Comparison of ENCODE assay signal across 8 cellular contexts in the genomic region with DNA sequence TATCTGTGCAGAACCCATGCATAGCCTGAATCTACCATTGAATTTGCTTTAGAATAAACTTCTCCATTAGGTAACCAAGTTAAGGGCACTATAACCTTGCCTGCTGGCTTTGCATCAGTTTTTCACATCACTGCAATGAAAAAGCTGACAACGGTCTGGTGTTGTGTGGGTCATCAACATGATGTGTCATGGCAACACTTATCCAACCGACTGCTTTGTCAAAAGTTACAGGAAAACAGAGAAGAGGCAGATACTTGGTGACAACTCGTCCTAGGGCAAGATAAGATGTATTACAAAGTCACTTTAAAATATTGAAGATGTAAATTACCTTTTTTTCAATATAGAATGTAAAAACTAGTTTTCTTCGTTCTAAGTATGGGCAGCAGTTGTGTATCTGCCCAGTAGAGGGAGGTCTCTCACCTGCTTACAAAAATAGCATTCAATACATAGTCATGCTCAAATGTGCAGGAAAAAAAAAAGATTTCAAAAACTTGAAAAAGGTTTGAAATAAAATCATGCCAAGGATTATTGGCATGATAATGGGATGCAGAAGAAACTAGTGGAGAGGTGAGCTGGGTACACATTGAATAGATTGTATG.
DNase-seq lines count a peak whose midpoint lies in the region; ATAC-seq and TF ChIP-seq lines count a peak whose summit lies in the region.

No MANE protein-coding gene starts in this region.

- no peak overlapping the region for H2AFZ ChIP-seq in fibroblast of lung (ENCODE audit: low read length)

- H4K20me1 ChIP-seq in fibroblast of lung (ENCODE audit: control insufficient read depth, extremely low read depth, insufficient read depth, low read length) = no peaks in the 10 kb centered on the region

- no peaks in the 10 kb centered on the region for H3K9me3 ChIP-seq in fibroblast of lung (ENCODE audit: control insufficient read depth, insufficient read depth, low read depth, low read length)

- H3K4me3 ChIP-seq in fibroblast of lung (replicated peaks in 1 of 4; ENCODE audit: control extremely low read depth in 1 of 4, insufficient read depth in 1 of 4, low read depth in 3 of 4, low read length in 4 of 4) = no peak overlapping the region
- H3K4me3 ChIP-seq in lower leg skin (ENCODE audit: low read depth, poor library complexity, severe bottlenecking) = no peak overlapping the region

- no peak overlapping the region for H3K27ac Mint-ChIP-seq in activated CD8-positive, alpha-beta T cell treated with anti-CD3 and anti-CD28 coated beads for 36 hours
- no peak overlapping the region for H3K27ac Mint-ChIP-seq in activated CD8-positive, alpha-beta T cell treated with anti-CD3 and anti-CD28 coated beads, Interleukin-2, amount 10 ng/mL, durations not matched to agents 7 days and 5 days
- no peak overlapping the region for H3K27ac Mint-ChIP-seq in stimulated activated naive B cell treated with anti-CD40 and anti-IgM and Interleukin-4, amounts not matched to agents 10 μg/mL and 1 μg/mL and 100 μg/mL, for 72 hours

- TF ChIP-seq POLR2A in lower leg skin (IDR thresholded peaks at IDR 0.05) = no peak

- no peaks in the 10 kb centered on the region for H3K4me1 ChIP-seq in fibroblast of lung (ENCODE audit: control insufficient read depth, extremely low read depth, insufficient read depth, low read length)

- POLR2A ChIA-PET in activated CD8-positive, alpha-beta T cell treated with anti-CD3 and anti-CD28 coated beads for 36 hours (lab: Charles Lee) = interaction anchor here (0.6 kb wide), 1 partner anchor 128 kb away, joined by 3 read pairs; no protein-coding TSS in a partner anchor
- POLR2A ChIA-PET in activated CD8-positive, alpha-beta T cell treated with anti-CD3 and anti-CD28 coated beads, Interleukin-2, amount 10 ng/mL, durations not matched to agents 7 days and 5 days (lab: Charles Lee) = no interaction called here

- no peaks in the 10 kb centered on the region for H3K79me2 ChIP-seq in fibroblast of lung (ENCODE audit: control insufficient read depth, insufficient read depth, low read length)

- H3K36me3 Mint-ChIP-seq in activated CD8-positive, alpha-beta T cell treated with anti-CD3 and anti-CD28 coated beads for 36 hours (ENCODE audit: low read depth) = no peaks in the 10 kb centered on the region
- H3K36me3 Mint-ChIP-seq in activated CD8-positive, alpha-beta T cell treated with anti-CD3 and anti-CD28 coated beads, Interleukin-2, amount 10 ng/mL, durations not matched to agents 7 days and 5 days (ENCODE audit: low read depth) = no peaks in the 10 kb centered on the region
- H3K36me3 Mint-ChIP-seq in stimulated activated naive B cell treated with anti-CD40 and anti-IgM and Interleukin-4, amounts not matched to agents 10 μg/mL and 1 μg/mL and 100 μg/mL, for 72 hours = no peaks in the 10 kb centered on the region

- H3K9ac ChIP-seq in fibroblast of lung (ENCODE audit: insufficient read depth, low read length) = no peak overlapping the region

- WGBS in lower leg skin, 2 donors = 34 to 37% methylated on average over 4 of the region's 4 CpGs

- intact Hi-C loops in activated CD8-positive, alpha-beta T cell treated with anti-CD3 and anti-CD28 coated beads for 36 hours (cut with micrococcal nuclease) = loop anchor here (2.0 kb wide), 1 partner anchor 144 kb away; no protein-coding TSS in a partner anchor
- intact Hi-C loops in lower leg skin (cut with DNase I; ENCODE audit: low total_unique reads) = loop anchor here (5.0 kb wide), 2 partner anchors 143 to 163 kb away; no protein-coding TSS in a partner anchor

- H3K36me3 ChIP-seq in fibroblast of lung (ENCODE audit: control insufficient read depth, insufficient read depth, low read length) = no peaks in the 10 kb centered on the region

- H3K27me3 ChIP-seq in fibroblast of lung (ENCODE audit: control insufficient read depth, insufficient read depth, low read length) = no peaks in the 10 kb centered on the region

- H3K4me2 ChIP-seq in fibroblast of lung (ENCODE audit: extremely low read depth, insufficient read depth, low read length) = no peak overlapping the region

- H3K27ac ChIP-seq in fibroblast of lung (ENCODE audit: insufficient read depth, low read length) = no peak overlapping the region

- no peak for ATAC-seq in activated CD8-positive, alpha-beta T cell treated with anti-CD3 and anti-CD28 coated beads for 36 hours
- no peak for ATAC-seq in activated CD8-positive, alpha-beta T cell treated with anti-CD3 and anti-CD28 coated beads, Interleukin-2, amount 10 ng/mL, durations not matched to agents 7 days and 5 days
- peak; percentile 46 to 55 for ATAC-seq in stimulated activated naive B cell treated with anti-CD40 and anti-IgM and Interleukin-4, amounts not matched to agents 10 μg/mL and 1 μg/mL and 100 μg/mL, for 72 hours (replicated peaks)
- ATAC-seq in GM19467 (IDR thresholded peaks at IDR 0.05; ENCODE audit: unreplicated experiment) = no peak

- peak; percentile 5 for DNase-seq in activated CD8-positive, alpha-beta T cell treated with anti-CD3 and anti-CD28 coated beads for 36 hours
- DNase-seq in activated CD8-positive, alpha-beta T cell treated with anti-CD3 and anti-CD28 coated beads, Interleukin-2, amount 10 ng/mL, durations not matched to agents 7 days and 5 days = no peak
- DNase-seq in NCI-H69 (lab: John Stamatoyannopoulos, UW) (peak; percentile 40), fibroblast of lung (ENCODE audit: low read depth in 2 of 2) (peak; percentile 28 to 53), lower leg skin (ENCODE audit: low spot score in 2 of 2) (no peak), NCI-H524 (lab: John Stamatoyannopoulos, UW) (no peak)
- DNase-seq in stimulated activated naive B cell treated with anti-CD40 and anti-IgM and Interleukin-4, amounts not matched to agents 10 μg/mL and 1 μg/mL and 100 μg/mL, for 72 hours = no peak

- no peak overlapping the region for H3K4me3 Mint-ChIP-seq in activated CD8-positive, alpha-beta T cell treated with anti-CD3 and anti-CD28 coated beads for 36 hours
- no peak overlapping the region for H3K4me3 Mint-ChIP-seq in activated CD8-positive, alpha-beta T cell treated with anti-CD3 and anti-CD28 coated beads, Interleukin-2, amount 10 ng/mL, durations not matched to agents 7 days and 5 days
- no peak overlapping the region for H3K4me3 Mint-ChIP-seq in stimulated activated naive B cell treated with anti-CD40 and anti-IgM and Interleukin-4, amounts not matched to agents 10 μg/mL and 1 μg/mL and 100 μg/mL, for 72 hours

- no peaks in the 10 kb centered on the region for H3K4me1 Mint-ChIP-seq in activated CD8-positive, alpha-beta T cell treated with anti-CD3 and anti-CD28 coated beads for 36 hours (ENCODE audit: low read depth)
- no peaks in the 10 kb centered on the region for H3K4me1 Mint-ChIP-seq in activated CD8-positive, alpha-beta T cell treated with anti-CD3 and anti-CD28 coated beads, Interleukin-2, amount 10 ng/mL, durations not matched to agents 7 days and 5 days (ENCODE audit: low read depth)
- no peaks in the 10 kb centered on the region for H3K4me1 Mint-ChIP-seq in stimulated activated naive B cell treated with anti-CD40 and anti-IgM and Interleukin-4, amounts not matched to agents 10 μg/mL and 1 μg/mL and 100 μg/mL, for 72 hours

- CTCF ChIA-PET in activated CD8-positive, alpha-beta T cell treated with anti-CD3 and anti-CD28 coated beads for 36 hours (lab: Charles Lee) = interaction anchor here (0.6 to 5.8 kb wide), 6 partner anchors 9 to 145 kb away, joined by 3 to 45 read pairs (median 3); no protein-coding TSS in a partner anchor
- CTCF ChIA-PET in activated CD8-positive, alpha-beta T cell treated with anti-CD3 and anti-CD28 coated beads, Interleukin-2, amount 10 ng/mL, durations not matched to agents 7 days and 5 days (lab: Charles Lee) = interaction anchor here (0.9 to 2.2 kb wide), 2 partner anchors 8 to 145 kb away, joined by 3 to 18 read pairs; no protein-coding TSS in a partner anchor

- peaks cover 1% of the 10 kb centered on the region for H3K9me3 Mint-ChIP-seq in activated CD8-positive, alpha-beta T cell treated with anti-CD3 and anti-CD28 coated beads for 36 hours
- H3K9me3 Mint-ChIP-seq in activated CD8-positive, alpha-beta T cell treated with anti-CD3 and anti-CD28 coated beads, Interleukin-2, amount 10 ng/mL, durations not matched to agents 7 days and 5 days (ENCODE audit: insufficient read depth) = no peaks in the 10 kb centered on the region
- H3K9me3 Mint-ChIP-seq in stimulated activated naive B cell treated with anti-CD40 and anti-IgM and Interleukin-4, amounts not matched to agents 10 μg/mL and 1 μg/mL and 100 μg/mL, for 72 hours = peaks cover 3% of the 10 kb centered on the region in 2 donors

- H3K27me3 Mint-ChIP-seq in activated CD8-positive, alpha-beta T cell treated with anti-CD3 and anti-CD28 coated beads for 36 hours = peaks cover 17% of the 10 kb centered on the region
- H3K27me3 Mint-ChIP-seq in activated CD8-positive, alpha-beta T cell treated with anti-CD3 and anti-CD28 coated beads, Interleukin-2, amount 10 ng/mL, durations not matched to agents 7 days and 5 days (ENCODE audit: low read depth) = peaks cover 15% of the 10 kb centered on the region
- H3K27me3 Mint-ChIP-seq in stimulated activated naive B cell treated with anti-CD40 and anti-IgM and Interleukin-4, amounts not matched to agents 10 μg/mL and 1 μg/mL and 100 μg/mL, for 72 hours = peaks cover 23 to 25% of the 10 kb centered on the region in 2 donors

- peak; percentile 61 for TF ChIP-seq CTCF in activated CD8-positive, alpha-beta T cell treated with anti-CD3 and anti-CD28 coated beads for 36 hours (IDR thresholded peaks at IDR 0.05)
- TF ChIP-seq CTCF in fibroblast of lung (conservative IDR thresholded peaks at IDR 0.05 in 1 of 2, IDR thresholded peaks at IDR 0.05 in 1 of 2; ENCODE audit: low read depth in 1 of 2, low read length in 2 of 2) = peak; percentile 80 to 81
- no peak for TF ChIP-seq CTCF in lower leg skin (IDR thresholded peaks at IDR 0.05)

Comparison
In these comparisons a context has a peak if more than half of its experiments do, and no peak if none do; other contexts are left out.
1. DNase-seq: peak in activated CD8-positive, alpha-beta T cell treated with anti-CD3 and anti-CD28 coated beads for 36 hours (single experiment), NCI-H69 (single experiment) and fibroblast of lung (2 of 2); none in activated CD8-positive, alpha-beta T cell treated with anti-CD3 and anti-CD28 coated beads, Interleukin-2, amount 10 ng/mL, durations not matched to agents 7 days and 5 days (single experiment), stimulated activated naive B cell treated with anti-CD40 and anti-IgM and Interleukin-4, amounts not matched to agents 10 μg/mL and 1 μg/mL and 100 μg/mL, for 72 hours (single experiment), lower leg skin (0 of 2) and NCI-H524 (0 of 2).
2. ATAC-seq: peak in stimulated activated naive B cell treated with anti-CD40 and anti-IgM and Interleukin-4, amounts not matched to agents 10 μg/mL and 1 μg/mL and 100 μg/mL, for 72 hours (2 of 2); none in activated CD8-positive, alpha-beta T cell treated with anti-CD3 and anti-CD28 coated beads for 36 hours (single experiment), activated CD8-positive, alpha-beta T cell treated with anti-CD3 and anti-CD28 coated beads, Interleukin-2, amount 10 ng/mL, durations not matched to agents 7 days and 5 days (single experiment) and GM19467 (single experiment).
3. CTCF ChIP-seq: peak in activated CD8-positive, alpha-beta T cell treated with anti-CD3 and anti-CD28 coated beads for 36 hours (single experiment) and fibroblast of lung (2 of 2); none in lower leg skin (0 of 3).